Comparison of ENCODE assay signal across 20 cellular contexts in the genomic region with DNA sequence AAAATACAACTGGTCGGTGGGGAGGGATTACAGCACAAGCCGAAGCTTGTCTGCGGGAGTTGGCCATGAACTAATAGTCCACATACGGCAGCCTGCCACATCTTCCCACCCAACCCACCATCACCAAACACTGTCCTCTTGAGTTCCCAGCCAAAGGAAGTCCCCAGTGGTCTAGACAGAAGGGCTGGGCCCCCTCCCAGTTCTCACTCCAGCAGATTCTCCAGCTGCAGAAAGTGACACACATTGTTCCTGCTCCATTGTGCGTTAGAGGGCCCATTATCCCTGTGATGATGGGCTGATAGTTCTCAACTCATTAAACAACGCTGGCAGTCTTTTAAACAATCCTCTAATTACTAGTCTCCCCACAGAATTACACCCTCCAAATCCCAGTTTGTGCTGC.
A peak's percentile ranks its signal among the peaks of the same experiment; 100 is the strongest.
DNase-seq lines count a peak whose midpoint lies in the region; ATAC-seq and TF ChIP-seq lines count a peak whose summit lies in the region.
"Had no signal": no experiment of that assay in that cellular context is flagged by ENCODE, and none has a peak within 500 bp of the region (broad histone marks: within the 10 kb centered on the region; RNA-seq: fewer than 3 reads in every experiment).

No MANE protein-coding gene starts in this region.

- TF ChIP-seq CTCF in body of pancreas (IDR thresholded peaks at IDR 0.05) (no peak), type B pancreatic cell (conservative IDR thresholded peaks at IDR 0.05) (no peak)

- no peaks in the 10 kb centered on the region for H3K36me3 ChIP-seq in body of pancreas (replicated peaks in 1 of 2; ENCODE audit: insufficient read depth in 1 of 2, low read depth in 2 of 2)
- H3K36me3 ChIP-seq: BE2C had no signal

- no peak overlapping the region for H3K4me3 ChIP-seq in body of pancreas

- H3K27ac Mint-ChIP-seq in type B pancreatic cell, result no peak overlapping the region
- H3K27ac Mint-ChIP-seq: CD4-positive, alpha-beta T cell; HFFc6 had no signal

- peak; percentile 38 for DNase-seq in NCI-H146 treated with DMSO at 0.1 percent for 48 hours (lab: John Stamatoyannopoulos, UW; ENCODE audit: unreplicated experiment)
- DNase-seq in body of pancreas, result no peak
- peak; percentile 38 for DNase-seq in medulla oblongata (ENCODE audit: extremely low spot score)
- peak; percentile 45 for DNase-seq in superior temporal gyrus (ENCODE audit: extremely low spot score)
- no peak for DNase-seq in type B pancreatic cell (ENCODE audit: extremely low spot score, unreplicated experiment)
- no peak for DNase-seq in glomerular visceral epithelial cell (ENCODE audit: extremely low spot score)
- DNase-seq: BE2C; CD4-positive, alpha-beta T cell; GF-D8; HFFc6; IMR-90; Kasumi-1; MM.1S; NCI-H1092 treated with DMSO at 0.1 percent for 48 hours; NCI-H1930; NCI-H2171 treated with DMSO at 0.1 percent for 48 hours; NCI-H510A; SW 1271 had no signal

- H3K9me3 Mint-ChIP-seq in type B pancreatic cell, result no peaks in the 10 kb centered on the region

- no peak overlapping the region for H3K4me3 Mint-ChIP-seq in type B pancreatic cell
- H3K4me3 Mint-ChIP-seq: CD4-positive, alpha-beta T cell; HFFc6 had no signal

- peaks cover 41% of the 10 kb centered on the region for H3K4me1 Mint-ChIP-seq in type B pancreatic cell (ENCODE audit: unreplicated experiment)

- no peaks in the 10 kb centered on the region for H3K9me3 ChIP-seq in body of pancreas
- H3K9me3 ChIP-seq: BE2C had no signal

- intact Hi-C loops in body of pancreas (cut with DNase I), result no loop called here

- H3K36me3 Mint-ChIP-seq in type B pancreatic cell, result no peaks in the 10 kb centered on the region

- H3K27me3 Mint-ChIP-seq in type B pancreatic cell, result no peaks in the 10 kb centered on the region
- H3K27me3 Mint-ChIP-seq: CD4-positive, alpha-beta T cell had no signal

- H3K27ac ChIP-seq in body of pancreas, result peak overlapping the region; percentile 12 to 70 (median 58)

- WGBS in body of pancreas, 2 donors, result 49 to 65% methylated on average over 6 of the region's 6 CpGs

- H3K4me1 ChIP-seq in body of pancreas, result peaks cover 28% of the 10 kb centered on the region

- ATAC-seq in body of pancreas (no peak), HG03442 (IDR thresholded peaks at IDR 0.05; ENCODE audit: unreplicated experiment) (no peak)
- ATAC-seq: Panc1 had no signal

- no peak for TF ChIP-seq POLR2A in body of pancreas (IDR thresholded peaks at IDR 0.05)

- H3K27me3 ChIP-seq in body of pancreas, result no peaks in the 10 kb centered on the region
- H3K27me3 ChIP-seq: BE2C had no signal

Comparison
In these comparisons a context has a peak if more than half of its experiments do, and no peak if none do; other contexts are left out.
1. DNase-seq: peak in NCI-H146 treated with DMSO at 0.1 percent for 48 hours (single experiment), medulla oblongata (single experiment) and superior temporal gyrus (single experiment); none in body of pancreas (0 of 4), type B pancreatic cell (single experiment) and glomerular visceral epithelial cell (single experiment).